ENCODE assay signal across 18 cellular contexts in genomic region chr11:118524757-118525465, GRCh38. TPM values are rescaled to one million over a fixed set of nuclear protein-coding genes. Genes with fewer than 3 reads are reported as not detected.
DNase-seq lines count a peak whose midpoint lies in the region; ATAC-seq, FAIRE-seq and TF ChIP-seq lines count a peak whose summit lies in the region.
"Had no signal": no experiment of that assay in that cellular context is flagged by ENCODE, and none has a peak within 500 bp of the region (broad histone marks: within the 10 kb centered on the region; RNA-seq: fewer than 3 reads in every experiment).

No MANE protein-coding gene starts in this region.

- no peak overlapping the region for H3K4me3 Mint-ChIP-seq in MCF 10A (ENCODE audit: unreplicated experiment)

- H3K27me3 Mint-ChIP-seq in MCF 10A (ENCODE audit: insufficient read depth, unreplicated experiment): no peaks in the 10 kb centered on the region

- TF ChIP-seq CTCF in breast epithelium (IDR thresholded peaks at IDR 0.05) (no peak), MCF 10A (IDR thresholded peaks at IDR 0.05; ENCODE audit: unreplicated experiment) (no peak), K562 (IDR thresholded peaks at IDR 0.05 in 2 of 3, conservative IDR thresholded peaks at IDR 0.05 in 1 of 3; ENCODE audit: insufficient read depth in 2 of 3, low read depth in 1 of 3, low read length in 3 of 3) (no peak)

- no peaks in the 10 kb centered on the region for H3K9me3 Mint-ChIP-seq in MCF 10A (ENCODE audit: unreplicated experiment)
- H3K9me3 Mint-ChIP-seq: activated naive CD4-positive, alpha-beta T cell treated with anti-CD3 and anti-CD28 coated beads, Interleukin-2, amount 50 U/mL, for 72 hours had no signal

- H3K79me2 ChIP-seq in K562 (ENCODE audit: control insufficient read depth, insufficient read depth, low read length): no peaks in the 10 kb centered on the region

- DNase-seq in breast epithelium (ENCODE audit: low spot score in 2 of 2) (no peak), MCF 10A (ENCODE audit: unreplicated experiment) (no peak), K562 (ENCODE audit: extremely low read depth in 1 of 4, low spot score in 3 of 4) (no peak), sciatic nerve (ENCODE audit: low spot score) (no peak), ecto neural progenitor cell (ENCODE audit: low spot score) (no peak), NCI-H226 (no peak)
- peak; percentile 56 for DNase-seq in Jurkat, Clone E6-1 (ENCODE audit: low read depth, low spot score)
- DNase-seq: activated CD4-positive, CD25-positive, alpha-beta regulatory T cell treated with anti-CD3 and anti-CD28 coated beads, Interleukin-2, amount 50 U/mL, for 72 hours; brain microvascular endothelial cell; DMS 273 treated with DMSO at 0.1 percent for 48 hours; effector memory CD4-positive, alpha-beta T cell; NCI-H2081 treated with DMSO at 0.1 percent for 48 hours; NCI-H526; psoas muscle; T-helper 2 cell had no signal

- H3K27ac Mint-ChIP-seq in MCF 10A (ENCODE audit: low read depth, unreplicated experiment): no peak overlapping the region

- TF ChIP-seq EP300 in K562 (IDR thresholded peaks at IDR 0.05; ENCODE audit: low read length): no peak

- H3K9me1 ChIP-seq in K562 (ENCODE audit: control insufficient read depth, insufficient read depth, low read length): no peaks in the 10 kb centered on the region

- intact Hi-C loops in breast epithelium (cut with DNase I; ENCODE audit: low total_unique reads): no loop called here
- intact Hi-C loops in MCF 10A (cut with micrococcal nuclease): no loop called here
- intact Hi-C loops in K562 (cut with micrococcal nuclease): no loop called here
- intact Hi-C loops in sciatic nerve (cut with DNase I): no loop called here

- BruUV-seq in MCF 10A (replicated peaks; lab: Mats Ljungman, UMichigan) (no TSS peak), K562 (replicated peaks; lab: Mats Ljungman, UMichigan) (no TSS peak)

- no peak for FAIRE-seq in K562 (lab: Jason Lieb, UNC)
- FAIRE-seq: urothelium cell line had no signal

- H3K27ac ChIP-seq in breast epithelium: peak overlapping the region; percentile 64 to 67
- H3K27ac ChIP-seq in K562 (ENCODE audit: extremely low read depth, low read depth, low read length): no peak overlapping the region
- H3K27ac ChIP-seq: brain microvascular endothelial cell, psoas muscle had no signal

- peaks cover 5 to 30% of the 10 kb centered on the region in 2 donors for H3K4me1 ChIP-seq in breast epithelium
- peaks cover 5 to 10% of the 10 kb centered on the region in 2 experiments; a peak in 3 of 5 replicates for H3K4me1 ChIP-seq in K562 (replicated peaks in 1 of 2; ENCODE audit: control insufficient read depth in 2 of 2, insufficient read depth in 2 of 2, low read length in 2 of 2)

- H3K9me3 ChIP-seq in breast epithelium (no peaks in the 10 kb centered on the region), K562 (replicated peaks; ENCODE audit: control insufficient read depth, insufficient read depth, low read depth, low read length) (no peaks in the 10 kb centered on the region)
- H3K9me3 ChIP-seq: psoas muscle had no signal

- POLR2A ChIA-PET in MCF 10A (lab: Yijun Ruan, JAX) (no interaction called here), K562 (lab: Yijun Ruan, JAX) (interaction anchor here (0.6 to 1.2 kb wide), 4 partner anchors 16 to 460 kb away, joined by 3 to 4 read pairs (median 4); no protein-coding TSS in a partner anchor)

- in situ Hi-C loops in K562 (cut with MboI): no loop called here

- H3K9ac ChIP-seq in K562 (ENCODE audit: insufficient read depth in 1 of 2, low read depth in 2 of 2, low read length in 2 of 2): no peak overlapping the region

- TF ChIP-seq RAD21 in K562 (CRISPR knock-in tag; conservative IDR thresholded peaks at IDR 0.05 in 1 of 2, IDR thresholded peaks at IDR 0.05 in 1 of 2): no peak

- H3K27me3 ChIP-seq in breast epithelium (no peaks in the 10 kb centered on the region), K562 (ENCODE audit: control insufficient read depth in 2 of 2, insufficient read depth in 2 of 2, low read length in 2 of 2) (no peaks in the 10 kb centered on the region)
- H3K27me3 ChIP-seq: brain microvascular endothelial cell had no signal

- 96% methylated on average over 6 of the region's 6 CpGs for WGBS in K562 (ENCODE audit: insufficient coverage, low coverage, missing lambda C conversion rate)

- no peak overlapping the region for H3K4me2 ChIP-seq in K562 (ENCODE audit: insufficient read depth, low read length)

- H3K36me3 Mint-ChIP-seq in MCF 10A (ENCODE audit: insufficient read depth, unreplicated experiment): peaks cover 64% of the 10 kb centered on the region

- ATAC-seq in K562 (no peak), sciatic nerve (peak; percentile 44), GM21381 (IDR thresholded peaks at IDR 0.05; ENCODE audit: unreplicated experiment) (no peak)
- ATAC-seq: activated naive CD4-positive, alpha-beta T cell treated with anti-CD3 and anti-CD28 coated beads, Interleukin-2, amount 50 U/mL, for 72 hours; psoas muscle had no signal

- no peak for TF ChIP-seq POLR2A in breast epithelium (IDR thresholded peaks at IDR 0.05)
- TF ChIP-seq POLR2A in K562 (conservative IDR thresholded peaks at IDR 0.05): 0 out of 2 replicates have a peak, but pooled peaks have one; percentile 25

- CTCF ChIA-PET in MCF 10A (lab: Yijun Ruan, JAX) (interaction anchor here (0.7 to 1.0 kb wide), 3 partner anchors 14 to 354 kb away, joined by 4 read pairs; no protein-coding TSS in a partner anchor), K562 (lab: Yijun Ruan, JAX; ENCODE audit: low intra/inter-chr PET ratio) (no interaction called here)

- H3K4me1 Mint-ChIP-seq in MCF 10A (ENCODE audit: insufficient read depth, unreplicated experiment): no peaks in the 10 kb centered on the region

- no peak overlapping the region for H2AFZ ChIP-seq in K562 (ENCODE audit: low read depth, low read length)

- H3K4me3 ChIP-seq in breast epithelium (no peak overlapping the region), K562 (no peak overlapping the region)
- no peak overlapping the region for H3K4me3 ChIP-seq in Jurkat, Clone E6-1 (ENCODE audit: low read length)
- H3K4me3 ChIP-seq: psoas muscle had no signal

- H4K20me1 ChIP-seq in K562 (replicated peaks; ENCODE audit: control insufficient read depth, insufficient read depth, low read length): no peaks in the 10 kb centered on the region; the same call in 1 of the 2 replicates

- H3K36me3 ChIP-seq in breast epithelium: no peaks in the 10 kb centered on the region
- H3K36me3 ChIP-seq in K562 (ENCODE audit: control insufficient read depth, insufficient read depth, low read length): peaks cover 53% of the 10 kb centered on the region

RNA-seq across cellular contexts. Expression of gene TTC36, which starts 2.4 kb away (rescaled TPM):
- 10 to 100 TPM in 1 of 3 donors, 1 to 10 TPM in 2; 3.4 to 15.1 (median 6.2) TPM for total RNA-seq in breast epithelium
- 0.52 and 0.63 TPM in 2 replicates for total RNA-seq in MCF 10A (2022)
- 1.2 TPM for polyA plus RNA-seq in Jurkat, Clone E6-1 (2012; ENCODE audit: insufficient read depth, insufficient read length)
- not detected in 2 replicates for total RNA-seq in K562 (2011; cell fraction: chromatin; rRNA removed; ENCODE audit: low replicate concordance)
- total RNA-seq in K562 (2011; cell fraction: nucleolus; rRNA removed): 0.66 and 0.83 TPM in 2 replicates
- total RNA-seq in K562 (2011; cell fraction: nucleoplasm; rRNA removed): not detected in 2 replicates
- total RNA-seq in K562 (2014; rRNA removed): 0.78 TPM in 1 of 2 replicates, not detected in the other
- not detected in 2 replicates for total RNA-seq in K562 (2014; rRNA removed; fragmentation: Illumina TruSeq; extraction: Trizol)
- not detected in 2 replicates for total RNA-seq in K562 (2015; rRNA removed; fragmentation: Illumina TruSeq; extraction: Trizol)
- total RNA-seq in K562 (2021): 0.22 and 0.36 TPM in 2 replicates
- not detected in 2 replicates for polyA plus RNA-seq in K562 (2011; rRNA removed)
- polyA plus RNA-seq in K562 (2011; cell fraction: cytosol; rRNA removed): 0.06 TPM in 1 of 2 replicates, not detected in the other
- polyA plus RNA-seq in K562 (2011; cell fraction: nucleus; rRNA removed): 0.18 and 0.53 TPM in 2 replicates
- 0.14 and 0.15 TPM in 2 replicates for polyA plus RNA-seq in K562 (2012)
- polyA plus RNA-seq in K562 (2014; fragmentation: Illumina TruSeq; extraction: Trizol): not detected in 2 replicates
- not detected for polyA plus RNA-seq in K562 (2014; fragmentation: Nextera tagmentation; extraction: Ambion mirVana)
- polyA plus RNA-seq in K562 (2014; rRNA removed): 0.23 and 0.59 TPM in 2 replicates
- not detected in 2 replicates for polyA minus RNA-seq in K562 (2011; rRNA and poly(A)+ RNA removed)
- polyA minus RNA-seq in K562 (2011; cell fraction: cytosol; rRNA and poly(A)+ RNA removed): not detected in 2 replicates
- 0.27 and 0.78 TPM in 2 replicates for polyA minus RNA-seq in K562 (2011; cell fraction: nucleus; rRNA and poly(A)+ RNA removed)
- 0.71 TPM for total RNA-seq in sciatic nerve

RNA-seq across cellular contexts. Expression of gene TMEM25, which starts 6.1 kb away (rescaled TPM):
- total RNA-seq in breast epithelium (10 to 100 TPM; 14.1 to 53.6 (median 38.0) TPM), MCF 10A (2022) (0.79 and 0.91 TPM in 2 replicates), K562 (2014; rRNA removed) (1.5 and 2.1 TPM in 2 replicates), K562 (2014; rRNA removed; fragmentation: Illumina TruSeq; extraction: Trizol) (0.77 and 1.2 TPM in 2 replicates), K562 (2015; rRNA removed; fragmentation: Illumina TruSeq; extraction: Trizol) (1.8 and 2.0 TPM in 2 replicates), K562 (2021) (3.2 TPM in 2 replicates), sciatic nerve (20.9 TPM)
- polyA plus RNA-seq in Jurkat, Clone E6-1 (2012; ENCODE audit: insufficient read depth, insufficient read length): 11.4 TPM
- total RNA-seq in K562 (2011; cell fraction: chromatin; rRNA removed; ENCODE audit: low replicate concordance): 15.4 and 39.3 TPM in 2 replicates
- 19.7 and 20.1 TPM in 2 replicates for total RNA-seq in K562 (2011; cell fraction: nucleolus; rRNA removed)
- 15.8 and 18.2 TPM in 2 replicates for total RNA-seq in K562 (2011; cell fraction: nucleoplasm; rRNA removed)
- polyA plus RNA-seq in K562 (2011; rRNA removed) (2.2 and 7.1 TPM in 2 replicates), K562 (2014; fragmentation: Illumina TruSeq; extraction: Trizol) (2.7 and 3.4 TPM in 2 replicates), K562 (2014; fragmentation: Nextera tagmentation; extraction: Ambion mirVana) (under 1 TPM; 0.34 to 0.49 TPM), K562 (2014; rRNA removed) (3.8 and 4.3 TPM in 2 replicates)
- polyA plus RNA-seq in K562 (2011; cell fraction: cytosol; rRNA removed): 4.0 and 6.3 TPM in 2 replicates
- polyA plus RNA-seq in K562 (2011; cell fraction: nucleus; rRNA removed): 35.3 and 59.2 TPM in 2 replicates
- 1.6 and 4.2 TPM in 2 replicates for polyA plus RNA-seq in K562 (2012)
- polyA minus RNA-seq in K562 (2011; rRNA and poly(A)+ RNA removed): 4.1 and 5.3 TPM in 2 replicates
- 2.1 and 6.1 TPM in 2 replicates for polyA minus RNA-seq in K562 (2011; cell fraction: cytosol; rRNA and poly(A)+ RNA removed)
- 11.3 and 17.8 TPM in 2 replicates for polyA minus RNA-seq in K562 (2011; cell fraction: nucleus; rRNA and poly(A)+ RNA removed)

RNA-seq across cellular contexts. Expression of gene IFT46, which starts 40.8 kb away (rescaled TPM):
- total RNA-seq in breast epithelium (10 to 100 TPM; 24.3 to 45.9 (median 33.4) TPM), MCF 10A (2022) (21.3 and 24.3 TPM in 2 replicates), K562 (2014; rRNA removed) (11.8 and 12.0 TPM in 2 replicates), K562 (2014; rRNA removed; fragmentation: Illumina TruSeq; extraction: Trizol) (14.3 and 15.2 TPM in 2 replicates), K562 (2015; rRNA removed; fragmentation: Illumina TruSeq; extraction: Trizol) (15.2 and 16.6 TPM in 2 replicates), K562 (2021) (9.9 and 10.1 TPM in 2 replicates), sciatic nerve (22.2 TPM)
- polyA plus RNA-seq in Jurkat, Clone E6-1 (2012; ENCODE audit: insufficient read depth, insufficient read length): 15.1 TPM
- 15.4 and 15.5 TPM in 2 replicates for total RNA-seq in K562 (2011; cell fraction: chromatin; rRNA removed; ENCODE audit: low replicate concordance)
- 7.9 and 8.5 TPM in 2 replicates for total RNA-seq in K562 (2011; cell fraction: nucleolus; rRNA removed)
- total RNA-seq in K562 (2011; cell fraction: nucleoplasm; rRNA removed): 11.7 and 12.6 TPM in 2 replicates
- polyA plus RNA-seq in K562 (2011; rRNA removed) (16.8 and 30.4 TPM in 2 replicates), K562 (2014; fragmentation: Illumina TruSeq; extraction: Trizol) (15.9 and 18.9 TPM in 2 replicates), K562 (2014; fragmentation: Nextera tagmentation; extraction: Ambion mirVana) (10 to 100 TPM; 24.2 to 29.5 TPM), K562 (2014; rRNA removed) (14.3 and 14.8 TPM in 2 replicates)
- polyA plus RNA-seq in K562 (2011; cell fraction: cytosol; rRNA removed): 10.8 and 26.7 TPM in 2 replicates
- 8.8 and 20.4 TPM in 2 replicates for polyA plus RNA-seq in K562 (2011; cell fraction: nucleus; rRNA removed)
- 10.6 and 13.5 TPM in 2 replicates for polyA plus RNA-seq in K562 (2012)
- 14.8 and 27.5 TPM in 2 replicates for polyA minus RNA-seq in K562 (2011; rRNA and poly(A)+ RNA removed)
- polyA minus RNA-seq in K562 (2011; cell fraction: cytosol; rRNA and poly(A)+ RNA removed): 5.8 and 6.4 TPM in 2 replicates
- polyA minus RNA-seq in K562 (2011; cell fraction: nucleus; rRNA and poly(A)+ RNA removed): 2.0 and 6.7 TPM in 2 replicates

RNA-seq across cellular contexts. Expression of gene ARCN1, which starts 47.3 kb away (rescaled TPM):
- total RNA-seq in breast epithelium (10 to 100 TPM; 94.1 to 99.1 (median 98.6) TPM), MCF 10A (2022) (157 and 164 TPM in 2 replicates), K562 (2014; rRNA removed) (47.4 and 50.4 TPM in 2 replicates), K562 (2014; rRNA removed; fragmentation: Illumina TruSeq; extraction: Trizol) (76.4 and 87.6 TPM in 2 replicates), K562 (2015; rRNA removed; fragmentation: Illumina TruSeq; extraction: Trizol) (72.3 and 77.9 TPM in 2 replicates), K562 (2021) (87.6 and 94.4 TPM in 2 replicates), sciatic nerve (135 TPM)
- polyA plus RNA-seq in Jurkat, Clone E6-1 (2012; ENCODE audit: insufficient read depth, insufficient read length): 114 TPM
- total RNA-seq in K562 (2011; cell fraction: chromatin; rRNA removed; ENCODE audit: low replicate concordance): 33.0 and 70.2 TPM in 2 replicates
- total RNA-seq in K562 (2011; cell fraction: nucleolus; rRNA removed): 25.1 and 26.7 TPM in 2 replicates
- total RNA-seq in K562 (2011; cell fraction: nucleoplasm; rRNA removed): 50.7 and 82.0 TPM in 2 replicates
- polyA plus RNA-seq in K562 (2011; rRNA removed) (224 and 237 TPM in 2 replicates), K562 (2014; fragmentation: Illumina TruSeq; extraction: Trizol) (109 and 126 TPM in 2 replicates), K562 (2014; fragmentation: Nextera tagmentation; extraction: Ambion mirVana) (10 to 100 TPM; 30.0 to 43.5 TPM), K562 (2014; rRNA removed) (75.8 and 81.0 TPM in 2 replicates)
- polyA plus RNA-seq in K562 (2011; cell fraction: cytosol; rRNA removed): 136 and 284 TPM in 2 replicates
- 27.6 and 58.6 TPM in 2 replicates for polyA plus RNA-seq in K562 (2011; cell fraction: nucleus; rRNA removed)
- polyA plus RNA-seq in K562 (2012): 72.5 and 103 TPM in 2 replicates
- polyA minus RNA-seq in K562 (2011; rRNA and poly(A)+ RNA removed): 236 and 317 TPM in 2 replicates
- polyA minus RNA-seq in K562 (2011; cell fraction: cytosol; rRNA and poly(A)+ RNA removed): 88.0 and 104 TPM in 2 replicates
- 8.8 and 22.3 TPM in 2 replicates for polyA minus RNA-seq in K562 (2011; cell fraction: nucleus; rRNA and poly(A)+ RNA removed)
